ENCODE assay signal across 8 cellular contexts in the genomic region with DNA sequence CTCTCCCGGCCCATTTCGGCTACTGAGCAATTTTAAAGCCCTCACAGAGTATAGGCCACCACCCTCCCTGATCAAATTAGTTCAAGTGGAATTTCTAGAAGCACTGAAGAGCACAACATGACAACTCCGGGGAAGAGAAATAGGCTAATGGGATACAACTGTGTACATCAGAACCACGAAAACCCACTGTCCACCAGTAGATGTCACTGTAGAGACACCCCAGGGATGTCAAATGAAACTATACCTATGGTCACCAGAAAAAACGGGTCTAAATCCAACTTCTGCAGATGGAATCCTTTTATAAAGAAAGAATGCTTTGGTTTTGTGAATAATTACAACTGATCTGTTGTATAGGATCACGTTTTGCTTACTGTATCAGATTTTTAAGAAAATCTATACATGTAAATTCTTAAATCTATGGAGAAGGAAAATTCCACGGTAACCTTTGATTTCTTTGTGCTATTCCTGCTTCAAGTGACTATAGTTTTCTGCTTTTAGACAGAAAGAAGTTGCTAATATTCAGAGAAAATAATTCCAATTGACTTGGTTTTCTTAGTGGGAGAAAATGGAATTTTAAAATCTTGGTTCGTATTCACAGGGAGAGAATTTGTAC. TPM values are rescaled to one million over a fixed set of nuclear protein-coding genes. Genes with fewer than 3 reads are reported as not detected.
DNase-seq lines count a peak whose midpoint lies in the region; ATAC-seq, FAIRE-seq and TF ChIP-seq lines count a peak whose summit lies in the region.

No MANE protein-coding gene starts in this region.

- intact Hi-C loops in ovary (cut with DNase I), result loop anchor here in 1 of 4 donors (10.0 kb wide), 1 partner anchor 170 kb away; no protein-coding TSS in a partner anchor

- H4K5ac ChIP-seq in H9 (ENCODE audit: insufficient read length, low read depth, low read length), result no peak overlapping the region

- H3K4me2 ChIP-seq in DND-41 (ENCODE audit: insufficient read depth, low read length), result no peak overlapping the region
- no peak overlapping the region for H3K4me2 ChIP-seq in H9 (ENCODE audit: insufficient read depth, insufficient read length, low read length)

- DNase-seq in DND-41, result peak; percentile 44
- no peak for DNase-seq in H9
- DNase-seq in NCI-H345 treated with DMSO at 0.1 percent for 48 hours (lab: John Stamatoyannopoulos, UW; ENCODE audit: unreplicated experiment), result peak; percentile 4
- peak; percentile 35 to 36 for DNase-seq in frontal cortex (ENCODE audit: low spot score in 2 of 2)
- DNase-seq in ovary, result peak in 2 of 5 donors; percentile 31 to 47

- H2BK5ac ChIP-seq in H9 (ENCODE audit: insufficient read length, low read length), result no peak overlapping the region

- no peak overlapping the region for H2AK5ac ChIP-seq in H9 (ENCODE audit: insufficient read length, low read length)

- H3K36me3 Mint-ChIP-seq in H9 (ENCODE audit: insufficient read depth in 1 of 3, low read depth in 3 of 3), result peaks cover 0 to 12% (median 9%) of the 10 kb centered on the region in 3 experiments; a peak in 4 of 7 replicates
- H3K36me3 Mint-ChIP-seq in activated T-helper 17 cell treated with anti-CD3 and anti-CD28 coated beads, Interleukin-2, amount 50 U/mL, for 72 hours (ENCODE audit: low read depth), result peaks cover 94% of the 10 kb centered on the region

- H3K56ac ChIP-seq in H9 (ENCODE audit: insufficient read length, low read depth, low read length), result no peak overlapping the region

- H3K27me3 ChIP-seq in DND-41 (ENCODE audit: insufficient read depth, low read length, poor library complexity) (no peaks in the 10 kb centered on the region), H9 (ENCODE audit: insufficient read depth, low read length) (no peaks in the 10 kb centered on the region), ovary (no peaks in the 10 kb centered on the region)

- no peak overlapping the region for H2BK20ac ChIP-seq in H9 (ENCODE audit: low read depth, low read length, poor library complexity, severe bottlenecking)

- H2BK120ac ChIP-seq in H9 (ENCODE audit: low read depth, low read length, poor library complexity, severe bottlenecking), result no peak overlapping the region

- no peaks in the 10 kb centered on the region for H4K20me1 ChIP-seq in DND-41 (ENCODE audit: insufficient read depth, low read length)
- no peaks in the 10 kb centered on the region for H4K20me1 ChIP-seq in H9 (ENCODE audit: control insufficient read depth, insufficient read depth, insufficient read length)

- H2AFZ ChIP-seq in DND-41 (ENCODE audit: low read depth, low read length) (no peak overlapping the region), H9 (ENCODE audit: low read length) (no peak overlapping the region)

- TF ChIP-seq EP300 in ovary (IDR thresholded peaks at IDR 0.05), result no peak

- no peak overlapping the region for H3K4me3 ChIP-seq in DND-41 (ENCODE audit: low read depth in 1 of 2, low read length in 2 of 2)
- H3K4me3 ChIP-seq in ovary, result no peak overlapping the region

- H3K9me3 Mint-ChIP-seq in H9, result peaks cover 67 to 79% of the 10 kb centered on the region in 2 experiments
- H3K9me3 Mint-ChIP-seq in activated T-helper 17 cell treated with anti-CD3 and anti-CD28 coated beads, Interleukin-2, amount 50 U/mL, for 72 hours, result no peaks in the 10 kb centered on the region

- no peak overlapping the region for H3K23ac ChIP-seq in H9 (ENCODE audit: insufficient read length, low read depth, low read length)

- H3K36me3 ChIP-seq in DND-41 (ENCODE audit: insufficient read depth, low read length) (peaks cover 65% of the 10 kb centered on the region), ovary (no peaks in the 10 kb centered on the region)

- H3K4me1 Mint-ChIP-seq in H9, result no peaks in the 10 kb centered on the region
- peaks cover 28% of the 10 kb centered on the region for H3K4me1 Mint-ChIP-seq in activated T-helper 17 cell treated with anti-CD3 and anti-CD28 coated beads, Interleukin-2, amount 50 U/mL, for 72 hours

- peaks cover 2% of the 10 kb centered on the region for H3K27me3 Mint-ChIP-seq in H9 (ENCODE audit: low read depth)
- H3K27me3 Mint-ChIP-seq in activated T-helper 17 cell treated with anti-CD3 and anti-CD28 coated beads, Interleukin-2, amount 50 U/mL, for 72 hours, result no peaks in the 10 kb centered on the region

- H3K27ac ChIP-seq in DND-41 (ENCODE audit: low read length), result no peak overlapping the region
- no peak overlapping the region for H3K27ac ChIP-seq in H9 (ENCODE audit: insufficient read length, low read depth, low read length)
- H3K27ac ChIP-seq in ovary, result no peak overlapping the region

- H3K27ac Mint-ChIP-seq in H9, result no peak overlapping the region
- H3K27ac Mint-ChIP-seq in activated T-helper 17 cell treated with anti-CD3 and anti-CD28 coated beads, Interleukin-2, amount 50 U/mL, for 72 hours, result peak overlapping the region; percentile 63

- H2BK12ac ChIP-seq in H9 (ENCODE audit: insufficient read length, low read depth, low read length), result no peak overlapping the region

- no peak overlapping the region for H4K8ac ChIP-seq in H9 (replicated peaks; ENCODE audit: insufficient read length, low read depth, low read length)

- H3K9me3 ChIP-seq in DND-41 (ENCODE audit: insufficient read depth, low read length, severe bottlenecking), result no peaks in the 10 kb centered on the region
- peaks cover 46% of the 10 kb centered on the region for H3K9me3 ChIP-seq in H9 (ENCODE audit: control insufficient read depth, low read depth, low read length)
- H3K9me3 ChIP-seq in ovary, result no peaks in the 10 kb centered on the region

- no peak for TF ChIP-seq POLR2A in ovary (IDR thresholded peaks at IDR 0.05)

- H3K79me2 ChIP-seq in DND-41 (ENCODE audit: insufficient read depth, low read length), result no peaks in the 10 kb centered on the region
- H3K79me2 ChIP-seq in H9 (ENCODE audit: insufficient read depth, low read length), result no peaks in the 10 kb centered on the region

- H3K79me1 ChIP-seq in H9 (ENCODE audit: insufficient read depth, low read depth, low read length, poor library complexity, severe bottlenecking), result no peaks in the 10 kb centered on the region

- peak; percentile 69 for TF ChIP-seq CTCF in DND-41 (IDR thresholded peaks at IDR 0.05; ENCODE audit: borderline replicate concordance, extremely low read depth, low read length, poor library complexity, severe bottlenecking)
- peak; percentile 76 for TF ChIP-seq CTCF in H9 (conservative IDR thresholded peaks at IDR 0.05)
- peak; percentile 29 to 40 (median 34) for TF ChIP-seq CTCF in ovary (IDR thresholded peaks at IDR 0.05)

- H2BK15ac ChIP-seq in H9 (ENCODE audit: low read depth, low read length), result no peak overlapping the region

- FAIRE-seq in frontal cortex (lab: Jason Lieb, UNC), result no peak

- H3K4me1 ChIP-seq in DND-41 (ENCODE audit: insufficient read depth, low read length), result no peaks in the 10 kb centered on the region
- no peaks in the 10 kb centered on the region for H3K4me1 ChIP-seq in H9 (ENCODE audit: insufficient read depth, low read length)
- H3K4me1 ChIP-seq in ovary (ENCODE audit: insufficient read depth), result no peaks in the 10 kb centered on the region

- no peak overlapping the region for H3K18ac ChIP-seq in H9 (ENCODE audit: insufficient read length, low read depth, low read length)

- H3T11ph ChIP-seq in H9 (ENCODE audit: low read length), result no peak overlapping the region

- H3K9ac ChIP-seq in DND-41 (ENCODE audit: low read depth, low read length) (no peak overlapping the region), H9 (ENCODE audit: extremely low read depth, insufficient read length, low read length) (no peak overlapping the region)

- WGBS in H9 (ENCODE audit: extremely low coverage, insufficient read length, low lambda C conversion rate), result no CpG with 5 or more reads among the region's 8 CpGs
- WGBS in ovary, 3 donors, result 33 to 41% (median 34%) methylated on average over 8 of the region's 8 CpGs

- no peak overlapping the region for H3K4me3 Mint-ChIP-seq in H9
- H3K4me3 Mint-ChIP-seq in activated T-helper 17 cell treated with anti-CD3 and anti-CD28 coated beads, Interleukin-2, amount 50 U/mL, for 72 hours, result no peak overlapping the region

- peak; percentile 75 for ATAC-seq in DND-41 (ENCODE audit: insufficient read depth, low read depth)
- no peak for ATAC-seq in activated T-helper 17 cell treated with anti-CD3 and anti-CD28 coated beads, Interleukin-2, amount 50 U/mL, for 72 hours (replicated peaks)
- ATAC-seq in HG02623 (IDR thresholded peaks at IDR 0.05; ENCODE audit: unreplicated experiment), result no peak
- ATAC-seq in HG02884 (IDR thresholded peaks at IDR 0.05; ENCODE audit: unreplicated experiment), result no peak

- no peaks in the 10 kb centered on the region for H3K23me2 ChIP-seq in H9 (ENCODE audit: insufficient read length, low read depth, low read length, poor library complexity, severe bottlenecking)

- H4K91ac ChIP-seq in H9 (ENCODE audit: insufficient read length, low read depth, low read length), result no peak overlapping the region

- H3K4ac ChIP-seq in H9 (ENCODE audit: low read depth, low read length), result no peak overlapping the region

- no peak overlapping the region for H3K14ac ChIP-seq in H9 (ENCODE audit: insufficient read depth, low read length)

RNA-seq across cellular contexts. Expression of a gene that starts 29.5 kb away (rescaled TPM):
- total RNA-seq in H9 (2021) (1.2 and 1.3 TPM in 2 replicates), frontal cortex (0.82 TPM), ovary (1 to 10 TPM in 5 of 7 donors, under 1 TPM in 2; 0.37 to 1.8 (median 1.3) TPM)
- 1 to 10 TPM in 1 of 2 donors, under 1 TPM in 1; 0.48 to 7.1 TPM for total RNA-seq in activated T-helper 17 cell treated with anti-CD3 and anti-CD28 coated beads, Interleukin-2, amount 50 U/mL, for 72 hours
- polyA plus RNA-seq in ovary, result 10 to 100 TPM in 1 of 2 donors, 1 to 10 TPM in 1; 1.5 to 11.6 TPM
